In genomic region chr16:1272453-1273198, GRCh38 we compare ENCODE assay signal across 1 cellular context.
TF ChIP-seq lines count a peak whose summit lies in the region.

No MANE protein-coding gene starts in this region.

TF ChIP-seq in IMR-90, 13 proteins besides CTCF, POLR2A, EP300 and RAD21:
- TF ChIP-seq CHD1 (IDR thresholded peaks at IDR 0.05; ENCODE audit: low read depth, low read length) (no peak), MXI1 (IDR thresholded peaks at IDR 0.05; ENCODE audit: borderline replicate concordance, low read depth, low read length) (no peak), RFX5 (IDR thresholded peaks at IDR 0.05; ENCODE audit: low read depth, low read length) (no peak), MAFK (IDR thresholded peaks at IDR 0.05; ENCODE audit: low read depth, low read length) (no peak), USF2 (IDR thresholded peaks at IDR 0.05; ENCODE audit: low read depth, low read length) (no peak), ELK1 (IDR thresholded peaks at IDR 0.05; ENCODE audit: borderline replicate concordance, low read depth, low read length) (no peak), MAZ (IDR thresholded peaks at IDR 0.05; ENCODE audit: borderline replicate concordance, low read depth, low read length) (no peak), RCOR1 (IDR thresholded peaks at IDR 0.05; ENCODE audit: insufficient replicate concordance, low read length) (no peak), NFE2L2 (IDR thresholded peaks at IDR 0.05; ENCODE audit: low read depth, low read length) (no peak), BHLHE40 (IDR thresholded peaks at IDR 0.05; ENCODE audit: low read depth, low read length) (no peak)
